ENCODE assay signal across 26 cellular contexts in genomic region chr4:109469915-109470314, GRCh38.
"Had no signal": no experiment of that assay in that cellular context is flagged by ENCODE, and none has a peak within 500 bp of the region (broad histone marks: within the 10 kb centered on the region; RNA-seq: fewer than 3 reads in every experiment).

No MANE protein-coding gene starts in this region.

- H3K27me3 ChIP-seq: MG63, SJCRH30 had no signal

- H3K27me3 Mint-ChIP-seq: activated CD4-positive, alpha-beta T cell treated with anti-CD3 and anti-CD28 coated beads, Interleukin-2, amount 10 ng/mL, durations not matched to agents 24 days and 14 days; activated CD8-positive, alpha-beta T cell treated with anti-CD3 and anti-CD28 coated beads for 36 hours; activated naive CD8-positive, alpha-beta T cell; activated T-helper 17 cell treated with anti-CD3 and anti-CD28 coated beads, Interleukin-2, amount 50 U/mL, for 72 hours had no signal

- DNase-seq: activated CD4-positive, alpha-beta T cell treated with anti-CD3 and anti-CD28 coated beads, Interleukin-2, amount 10 ng/mL, durations not matched to agents 24 days and 14 days; activated CD4-positive, alpha-beta T cell treated with anti-CD3 and anti-CD28 coated beads, Interleukin-2, amount 50 U/mL, for 4 hours; activated CD8-positive, alpha-beta T cell treated with anti-CD3 and anti-CD28 coated beads for 36 hours; activated gamma-delta T cell; activated naive CD4-positive, alpha-beta T cell treated with Interleukin-2 at 50 U/mL for 16 hours; activated T-cell treated with anti-CD3 and anti-CD28 coated beads, Interleukin-2, amount 50 U/mL, for 4 hours; amniotic stem cell; aorta; Karpas-422; KBM-7; MG63; NCI-H1048; NCI-H1105 treated with DMSO at 0.1 percent for 48 hours; NCI-H1436; NCI-H1694 treated with DMSO at 0.1 percent for 48 hours; NCI-H2029; NCI-H345; NCI-H524 treated with DMSO at 0.1 percent for 48 hours; SHP77; SJCRH30; T1000; WERI-Rb-1 had no signal

- H3K4me1 ChIP-seq: SJCRH30 had no signal

- H3K4me3 Mint-ChIP-seq: activated CD4-positive, alpha-beta T cell treated with anti-CD3 and anti-CD28 coated beads, Interleukin-2, amount 10 ng/mL, durations not matched to agents 24 days and 14 days; activated CD8-positive, alpha-beta T cell treated with anti-CD3 and anti-CD28 coated beads for 36 hours; activated naive CD8-positive, alpha-beta T cell; activated T-cell treated with anti-CD3 and anti-CD28 coated beads, Interleukin-2, amount 50 U/mL, for 4 hours; activated T-helper 17 cell treated with anti-CD3 and anti-CD28 coated beads, Interleukin-2, amount 50 U/mL, for 72 hours had no signal

- H3K4me3 ChIP-seq: MG63, SJCRH30, SK-N-MC had no signal

- H3K27ac ChIP-seq: SJCRH30, SK-N-MC, WERI-Rb-1 had no signal

- H3K27ac Mint-ChIP-seq: activated CD4-positive, alpha-beta T cell treated with anti-CD3 and anti-CD28 coated beads, Interleukin-2, amount 10 ng/mL, durations not matched to agents 24 days and 14 days; activated CD8-positive, alpha-beta T cell treated with anti-CD3 and anti-CD28 coated beads for 36 hours; activated naive CD8-positive, alpha-beta T cell; activated T-helper 17 cell treated with anti-CD3 and anti-CD28 coated beads, Interleukin-2, amount 50 U/mL, for 72 hours had no signal

- H3K9me3 ChIP-seq: MG63, SJCRH30 had no signal

- H3K9me3 Mint-ChIP-seq: activated CD4-positive, alpha-beta T cell treated with anti-CD3 and anti-CD28 coated beads, Interleukin-2, amount 10 ng/mL, durations not matched to agents 24 days and 14 days; activated CD8-positive, alpha-beta T cell treated with anti-CD3 and anti-CD28 coated beads for 36 hours; activated T-cell treated with anti-CD3 and anti-CD28 coated beads, Interleukin-2, amount 50 U/mL, for 4 hours; activated T-helper 17 cell treated with anti-CD3 and anti-CD28 coated beads, Interleukin-2, amount 50 U/mL, for 72 hours had no signal

- ATAC-seq: activated CD8-positive, alpha-beta T cell treated with anti-CD3 and anti-CD28 coated beads for 36 hours; activated T-cell treated with anti-CD3 and anti-CD28 coated beads, Interleukin-2, amount 50 U/mL, for 4 hours; activated T-helper 17 cell treated with anti-CD3 and anti-CD28 coated beads, Interleukin-2, amount 50 U/mL, for 72 hours; Panc1 had no signal
